ENCODE assay signal across 23 cellular contexts in the genomic region with DNA sequence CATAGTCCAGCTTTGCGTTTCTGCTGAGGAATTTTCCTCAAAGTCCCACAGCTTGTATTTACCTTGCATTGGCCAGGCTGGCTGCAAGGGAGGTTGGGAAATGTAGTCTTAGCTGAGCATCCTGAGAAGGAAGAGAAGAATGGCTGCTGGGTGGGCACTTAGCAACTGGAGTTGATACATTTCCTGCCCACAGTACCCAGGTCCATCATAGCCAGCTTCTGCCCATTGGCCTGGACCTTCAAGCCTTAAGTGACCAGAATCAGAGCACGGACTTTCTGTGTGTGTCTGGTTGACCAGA.
"Had no signal": no experiment of that assay in that cellular context is flagged by ENCODE, and none has a peak within 500 bp of the region (broad histone marks: within the 10 kb centered on the region; RNA-seq: fewer than 3 reads in every experiment).

No MANE protein-coding gene starts in this region.

- ATAC-seq: body of pancreas, lower lobe of right lung had no signal

- H3K27ac ChIP-seq: body of pancreas, epithelial cell of prostate, sigmoid colon had no signal

- H3K4me3 ChIP-seq: body of pancreas, dorsolateral prefrontal cortex, lower lobe of right lung, sigmoid colon, thyroid gland had no signal

- H3K36me3 ChIP-seq: lower lobe of right lung, sigmoid colon, thyroid gland had no signal

- DNase-seq: activated CD4-positive, alpha-beta memory T cell treated with anti-CD3 and anti-CD28 coated beads, Interleukin-2, amount 10 ng/mL, durations not matched to agents 7 days and 5 days; activated CD4-positive, alpha-beta T cell treated with anti-CD3 and anti-CD28 coated beads for 48 hours; activated CD4-positive, CD25-positive, alpha-beta regulatory T cell; activated naive CD4-positive, alpha-beta T cell treated with Interleukin-2 at 50 U/mL for 16 hours; activated naive CD8-positive, alpha-beta T cell treated with anti-CD3 and anti-CD28 coated beads, Interleukin-2, amount 10 ng/mL, durations not matched to agents 7 days and 5 days; activated T-cell treated with anti-CD3 and anti-CD28 coated beads, Interleukin-2, amount 50 U/mL, for 24 hours; amygdala; body of pancreas; caudate nucleus; dorsolateral prefrontal cortex; foreskin melanocyte; lower lobe of right lung; sigmoid colon; stimulated activated CD4-positive, alpha-beta T cell treated with anti-CD3 and anti-CD28 coated beads, Interleukin-12 subunit alpha, Interleukin-12 subunit beta, amount 100 ng/mL, for 4 hours; stimulated activated CD4-positive, alpha-beta T cell treated with anti-CD3 and anti-CD28 coated beads, Interleukin-1b, Interleukin-23, amount 100 ng/mL, for 48 hours; stimulated activated CD8-positive, alpha-beta memory T cell treated with anti-CD3 and anti-CD28 coated beads, Interleukin-4, amount 100 ng/mL, for 48 hours; stimulated activated naive CD4-positive, alpha-beta T cell treated with Interleukin-2 at 50 U/mL for 16 hours; T-helper 2 cell; thyroid gland had no signal

- FAIRE-seq: colon, keratinocyte, TTC549 had no signal

- H3K27me3 ChIP-seq: body of pancreas, dorsolateral prefrontal cortex, sigmoid colon, thyroid gland had no signal

- H3K9me3 ChIP-seq: body of pancreas, lower lobe of right lung, sigmoid colon, thyroid gland had no signal
